1 cellular context compared by ENCODE assay signal in genomic region chr20:58699246-58700107, GRCh38.
TF ChIP-seq lines count a peak whose summit lies in the region.

No MANE protein-coding gene starts in this region.

TF ChIP-seq in IMR-90, 13 proteins besides CTCF, POLR2A, EP300 and RAD21 (continued from another document):
- TF ChIP-seq USF2 (IDR thresholded peaks at IDR 0.05; ENCODE audit: low read depth, low read length) (no peak), RFX5 (IDR thresholded peaks at IDR 0.05; ENCODE audit: low read depth, low read length) (no peak), MAZ (IDR thresholded peaks at IDR 0.05; ENCODE audit: borderline replicate concordance, low read depth, low read length) (no peak), CHD1 (IDR thresholded peaks at IDR 0.05; ENCODE audit: low read depth, low read length) (no peak), ELK1 (IDR thresholded peaks at IDR 0.05; ENCODE audit: borderline replicate concordance, low read depth, low read length) (no peak), MXI1 (IDR thresholded peaks at IDR 0.05; ENCODE audit: borderline replicate concordance, low read depth, low read length) (no peak)
